ENCODE assay signal across 8 cellular contexts in the genomic region with DNA sequence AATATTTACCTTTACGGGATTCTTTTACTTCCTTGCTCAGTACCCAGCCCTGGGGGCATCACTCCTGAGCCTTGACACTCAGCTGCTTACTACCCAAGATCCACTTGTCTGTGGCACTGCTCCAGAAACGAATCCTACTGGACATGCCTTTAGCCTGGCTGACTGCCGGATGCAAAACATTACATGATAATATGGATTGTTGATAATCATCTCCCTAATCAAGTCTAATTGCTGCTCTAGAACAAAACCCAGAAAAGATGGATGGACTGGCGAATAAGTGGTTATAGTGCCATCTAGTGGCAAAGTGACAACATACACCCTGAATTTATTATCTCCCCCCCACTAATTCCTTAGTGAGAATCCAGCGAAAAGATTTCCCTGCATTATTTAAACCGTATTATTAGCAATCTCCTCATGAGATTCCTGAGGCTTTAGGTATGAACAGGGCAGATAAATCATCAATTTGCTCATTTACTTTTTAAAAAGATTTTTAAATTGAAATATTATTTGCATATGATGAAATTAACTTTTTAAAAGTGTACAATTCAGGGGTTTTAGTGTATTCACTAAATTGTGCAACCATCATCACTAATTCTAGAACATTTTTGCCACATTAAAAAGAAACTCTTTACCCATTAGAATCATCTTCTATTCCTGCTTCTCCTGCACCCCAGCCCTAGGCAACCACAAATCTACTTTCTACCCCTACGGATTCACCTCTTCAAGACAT.
DNase-seq lines count a peak whose midpoint lies in the region; FAIRE-seq and TF ChIP-seq lines count a peak whose summit lies in the region.

No MANE protein-coding gene starts in this region.

- H4K20me1 ChIP-seq in DOHH2 (ENCODE audit: control insufficient read depth, insufficient read depth, low read depth, low read length): no peaks in the 10 kb centered on the region

- no peaks in the 10 kb centered on the region for H3K9me2 ChIP-seq in DOHH2 (replicated peaks; ENCODE audit: control insufficient read depth, low read length)

- H3K4me3 ChIP-seq in DOHH2 (ENCODE audit: low read length) (peak overlapping the region; percentile 38), bronchial epithelial cell (ENCODE audit: low read depth, low read length) (no peak overlapping the region), tibial artery (no peak overlapping the region)

- peak overlapping the region; percentile 49 for H3K4me2 ChIP-seq in DOHH2 (ENCODE audit: low read length)

- DNase-seq in HuH-7.5 (ENCODE audit: low spot score) (peak; percentile 77), NOMO-1 treated with DMSO at 0.1 percent for 48 hours (lab: John Stamatoyannopoulos, UW; ENCODE audit: unreplicated experiment) (peak; percentile 59), bronchial epithelial cell (ENCODE audit: low read depth) (peak; percentile 67), kidney glomerular epithelial cell (lab: John Stamatoyannopoulos, UW) (peak; percentile 72), tibial artery (no peak)
- no peak for DNase-seq in activated naive CD4-positive, alpha-beta T cell (lab: John Stamatoyannopoulos, UW)
- DNase-seq in activated naive CD4-positive, alpha-beta T cell treated with anti-CD3 and anti-CD28 coated beads, Interleukin-2, amount 50 U/mL, for 16 hours: no peak

- H3F3A ChIP-seq in DOHH2 (ENCODE audit: control insufficient read depth, insufficient read depth): no peaks in the 10 kb centered on the region

- TF ChIP-seq CTCF in DOHH2 (IDR thresholded peaks at IDR 0.05; ENCODE audit: low read depth, low read length, poor library complexity, severe bottlenecking) (peak; percentile 77), bronchial epithelial cell (IDR thresholded peaks at IDR 0.05; ENCODE audit: insufficient read depth, low read length, severe bottlenecking) (peak; percentile 52), tibial artery (IDR thresholded peaks at IDR 0.05) (peak; percentile 67 to 73)

- H3K4me1 ChIP-seq in DOHH2 (ENCODE audit: control insufficient read depth, low read length) (peaks cover 26% of the 10 kb centered on the region), tibial artery (no peaks in the 10 kb centered on the region)

- H3K27me3 ChIP-seq in DOHH2 (ENCODE audit: control insufficient read depth, low read length) (no peaks in the 10 kb centered on the region), bronchial epithelial cell (ENCODE audit: control insufficient read depth, insufficient read depth, low read length) (no peaks in the 10 kb centered on the region), tibial artery (no peaks in the 10 kb centered on the region)

- intact Hi-C loops in tibial artery (cut with DNase I; ENCODE audit: low total_unique reads): loop anchor here (10.0 kb wide), 1 partner anchor 264 kb away; no protein-coding TSS in a partner anchor

- H3K27ac ChIP-seq in DOHH2 (ENCODE audit: low read depth, low read length) (peak overlapping the region; percentile 34), tibial artery (no peak overlapping the region)

- peaks cover 17% of the 10 kb centered on the region for H3K36me3 ChIP-seq in DOHH2 (ENCODE audit: control insufficient read depth, low read length)
- no peaks in the 10 kb centered on the region for H3K36me3 ChIP-seq in bronchial epithelial cell (ENCODE audit: control insufficient read depth, insufficient read depth, low read length)
- no peaks in the 10 kb centered on the region for H3K36me3 ChIP-seq in tibial artery

- peaks cover 3% of the 10 kb centered on the region for H3K79me2 ChIP-seq in DOHH2 (ENCODE audit: control insufficient read depth, low read length)

- no peaks in the 10 kb centered on the region for H3K9me3 ChIP-seq in DOHH2 (ENCODE audit: control insufficient read depth, insufficient read depth, low read length)
- no peaks in the 10 kb centered on the region for H3K9me3 ChIP-seq in tibial artery

- FAIRE-seq in bronchial epithelial cell (lab: Jason Lieb, UNC): no peak

Comparison
In these comparisons a context has a peak if more than half of its experiments do, and no peak if none do; other contexts are left out.
1. DNase-seq: peak in HuH-7.5 (single experiment), NOMO-1 treated with DMSO at 0.1 percent for 48 hours (single experiment), bronchial epithelial cell (single experiment) and kidney glomerular epithelial cell (single experiment); none in tibial artery (0 of 2), activated naive CD4-positive, alpha-beta T cell (0 of 4) and activated naive CD4-positive, alpha-beta T cell treated with anti-CD3 and anti-CD28 coated beads, Interleukin-2, amount 50 U/mL, for 16 hours (single experiment).
2. Peak in every context shown above with its lines, with median percentiles within 50 percentile points of each other: CTCF ChIP-seq.